In genomic region chr6:147202516-147203310, GRCh38 we compare ENCODE assay signal across 8 cellular contexts. TPM values are rescaled to one million over a fixed set of nuclear protein-coding genes. Genes with fewer than 3 reads are reported as not detected.
A peak's percentile ranks its signal among the peaks of the same experiment; 100 is the strongest.
DNase-seq lines count a peak whose midpoint lies in the region; ATAC-seq and TF ChIP-seq lines count a peak whose summit lies in the region.

No MANE protein-coding gene starts in this region.

- in situ Hi-C loops in brain microvascular endothelial cell (cut with HindIII; ENCODE audit: low pct_ligation_motif_present, low sequenced_read_pairs), result no loop called here

- H3K36me3 ChIP-seq in brain microvascular endothelial cell (replicated peaks), result no peaks in the 10 kb centered on the region

- DNase-seq in A172 (ENCODE audit: low spot score) (peak; percentile 96), NCI-H2107 (lab: John Stamatoyannopoulos, UW) (peak; percentile 87), UCSD-AML1 (lab: John Stamatoyannopoulos, UW; ENCODE audit: unreplicated experiment) (peak; percentile 82), brain microvascular endothelial cell (peak; percentile 97), skeletal muscle cell (ENCODE audit: low read depth) (peak; percentile 94)

- H3K27me3 ChIP-seq in brain microvascular endothelial cell (replicated peaks), result no peaks in the 10 kb centered on the region

- TF ChIP-seq CTCF in brain microvascular endothelial cell (IDR thresholded peaks at IDR 0.05; ENCODE audit: low read depth, low read length, missing control alignments), result no peak

- H3K4me3 ChIP-seq in brain microvascular endothelial cell (ENCODE audit: low read depth, low read length), result peak overlapping the region; percentile 75
- peak overlapping the region; percentile 79 for H3K4me3 ChIP-seq in iPS-11a (ENCODE audit: low read depth, low read length)
- peak overlapping the region; percentile 97 for H3K4me3 ChIP-seq in skeletal muscle cell (ENCODE audit: low read depth, low read length)

- ATAC-seq in GM18520 (IDR thresholded peaks at IDR 0.05; ENCODE audit: unreplicated experiment), result peak; percentile 73
- peak; percentile 75 for ATAC-seq in HG03064 (IDR thresholded peaks at IDR 0.05; ENCODE audit: low read depth, unreplicated experiment)

- H3K27ac ChIP-seq in brain microvascular endothelial cell, result peak overlapping the region; percentile 58

RNA-seq across cellular contexts. Expression of gene STXBP5, which starts 1.5 kb away (rescaled TPM):
- 37.6 and 39.3 TPM in 2 replicates for total RNA-seq in A172 (2014; rRNA removed; shearing (Covaris generic))

Comparison
In these comparisons a context has a peak if more than half of its experiments do, and no peak if none do; other contexts are left out.
1. Peak in every context shown above with its lines: DNase-seq, ATAC-seq, H3K4me3 ChIP-seq and H3K27ac ChIP-seq.